Comparison of ENCODE assay signal across 8 cellular contexts in the genomic region with DNA sequence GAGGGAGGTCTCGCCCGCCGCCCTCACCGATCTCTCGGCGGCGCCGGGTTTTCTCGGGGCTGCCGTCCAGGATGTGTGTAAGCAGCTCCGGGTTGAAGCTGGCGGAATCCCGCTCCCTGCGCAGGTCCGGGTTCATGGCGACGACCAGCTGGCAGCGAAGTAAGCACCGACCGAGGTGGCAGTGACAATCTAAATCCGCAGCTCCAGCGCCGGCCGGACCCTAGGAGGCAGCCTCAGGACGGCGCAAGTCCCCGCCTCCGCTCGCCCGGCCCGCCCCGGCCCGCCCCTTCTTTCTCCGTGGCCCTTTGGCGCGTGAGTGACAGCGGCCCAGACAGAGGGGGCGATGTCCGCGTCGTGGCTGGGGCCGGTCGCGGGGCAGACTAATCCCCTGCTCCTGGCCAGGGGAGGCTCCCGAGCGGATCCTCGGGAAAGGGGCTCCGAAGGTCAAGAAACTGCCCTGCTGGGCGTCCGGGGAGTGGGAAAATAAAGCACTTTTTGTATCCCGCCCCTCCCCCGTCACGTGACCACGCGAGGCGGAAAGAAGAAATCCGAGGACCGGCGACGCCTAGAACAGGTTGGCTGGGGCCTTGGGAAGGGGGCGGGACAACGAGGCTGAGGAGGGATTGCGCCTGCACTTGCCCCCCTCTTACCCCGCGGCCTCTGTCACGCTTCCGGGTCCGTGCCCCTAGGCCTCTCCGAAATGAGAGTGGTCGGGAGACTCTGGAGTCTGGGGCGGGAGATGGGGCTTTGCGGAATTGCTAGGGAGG. TPM values are rescaled to one million over a fixed set of nuclear protein-coding genes. Genes with fewer than 3 reads are reported as not detected.
DNase-seq lines count a peak whose midpoint lies in the region; ATAC-seq, FAIRE-seq and TF ChIP-seq lines count a peak whose summit lies in the region.

A gene (minus strand): TSS at position 229 of the 767 bp plus-strand sequence. CDS start 93 bp downstream, at position 136.
A gene with protein sequence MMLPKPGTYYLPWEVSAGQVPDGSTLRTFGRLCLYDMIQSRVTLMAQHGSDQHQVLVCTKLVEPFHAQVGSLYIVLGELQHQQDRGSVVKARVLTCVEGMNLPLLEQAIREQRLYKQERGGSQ (plus strand): TSS at position 303 of the 767 bp plus-strand sequence. CDS start 6,953 bp downstream, outside the sequence.

- peak; percentile 96 for FAIRE-seq in endothelial cell of umbilical vein (lab: Jason Lieb, UNC)

- no peaks in the 10 kb centered on the region for H4K20me1 ChIP-seq in OCI-LY7 (ENCODE audit: insufficient read depth, low read length)
- no peaks in the 10 kb centered on the region for H4K20me1 ChIP-seq in endothelial cell of umbilical vein (replicated peaks; ENCODE audit: control insufficient read depth, extremely low read depth, insufficient read depth, low read length)

- peak; percentile 90 for ATAC-seq in GM21515 (IDR thresholded peaks at IDR 0.05; ENCODE audit: unreplicated experiment)

- peak within 1 kb of the TSS; percentile 95 for H3K9ac ChIP-seq in endothelial cell of umbilical vein (replicated peaks; ENCODE audit: extremely low read depth, insufficient read depth, low read length)

- H3K9me1 ChIP-seq in endothelial cell of umbilical vein (replicated peaks; ENCODE audit: control insufficient read depth, extremely low read depth, insufficient read depth, low read length) = no peaks in the 10 kb centered on the region

- H3K4me3 ChIP-seq in OCI-LY7 (ENCODE audit: low read depth, low read length, poor library complexity, severe bottlenecking) = peak within 1 kb of the TSS; percentile 79
- H3K4me3 ChIP-seq in endothelial cell of umbilical vein (replicated peaks in 1 of 3; ENCODE audit: insufficient read depth in 1 of 3, low read depth in 1 of 3, low read length in 3 of 3) = peak within 1 kb of the TSS; percentile 65 to 77 (median 70)

- peak; percentile 61 for TF ChIP-seq POLR2A in endothelial cell of umbilical vein (IDR thresholded peaks at IDR 0.05; ENCODE audit: low read depth, low read length)

- H3K4me1 ChIP-seq in OCI-LY7 (ENCODE audit: insufficient read depth, low read length, poor library complexity, severe bottlenecking) (peaks cover 52% of the 10 kb centered on the region), endothelial cell of umbilical vein (ENCODE audit: control insufficient read depth, extremely low read depth, insufficient read depth, low read length) (peaks cover 19% of the 10 kb centered on the region)

- DNase-seq in DMS 273 (lab: John Stamatoyannopoulos, UW; ENCODE audit: unreplicated experiment) (peak; percentile 99), HuH-7.5 (ENCODE audit: low spot score) (peak; percentile 62), OCI-LY7 (ENCODE audit: low spot score) (peak; percentile 99), activated T-cell treated with anti-CD3 and anti-CD28 coated beads for 1 hour (ENCODE audit: low read depth) (peak; percentile 96), endothelial cell of umbilical vein (ENCODE audit: low read depth, low spot score) (peak; percentile 95), middle frontal gyrus (ENCODE audit: extremely low spot score, low spot score) (peak; percentile 88)
- DNase-seq in stimulated activated CD8-positive, alpha-beta memory T cell treated with anti-CD3 and anti-CD28 coated beads, Interleukin-2, amount 100 ng/mL, for 48 hours (ENCODE audit: low read depth in 2 of 2) = peak; percentile 93 to 97

- no peaks in the 10 kb centered on the region for H3K9me2 ChIP-seq in OCI-LY7 (ENCODE audit: insufficient read depth, low read length)

- dilution Hi-C loops in endothelial cell of umbilical vein (cut with MboI; ENCODE audit: extremely low pct_ligation_motif_present, low sequenced_read_pairs) = no loop called here

- H2AFZ ChIP-seq in OCI-LY7 (ENCODE audit: low read length) = peak within 1 kb of the TSS; percentile 62
- H2AFZ ChIP-seq in endothelial cell of umbilical vein (ENCODE audit: low read depth, low read length) = peak within 1 kb of the TSS; percentile 61

- POLR2A ChIA-PET in OCI-LY7 (lab: Charles Lee) = interaction anchor here (0.6 to 1.2 kb wide), 5 partner anchors 13 to 284 kb away, joined by 3 to 8 read pairs (median 3); no protein-coding TSS in a partner anchor
- POLR2A ChIA-PET in endothelial cell of umbilical vein (lab: Charles Lee) = interaction anchor here (0.9 to 1.2 kb wide), 2 partner anchors 38 to 199 kb away, joined by 4 read pairs; a partner anchor contains a TSS

- peaks cover 24% of the 10 kb centered on the region; the same call in 1 of the 2 replicates for H3K79me2 ChIP-seq in OCI-LY7 (ENCODE audit: insufficient read depth, low read depth, low read length)
- H3K79me2 ChIP-seq in endothelial cell of umbilical vein (ENCODE audit: control insufficient read depth, insufficient read depth, low read length) = peaks cover 12% of the 10 kb centered on the region

- TF ChIP-seq CTCF in OCI-LY7 (conservative IDR thresholded peaks at IDR 0.05; ENCODE audit: low read length) (peak; percentile 66), endothelial cell of umbilical vein (IDR thresholded peaks at IDR 0.05; ENCODE audit: extremely low read depth in 1 of 2, insufficient read depth in 1 of 2, low read depth in 1 of 2, low read length in 2 of 2) (peak in 1 of 2 donors; percentile 38)

- no peaks in the 10 kb centered on the region for H3K27me3 ChIP-seq in endothelial cell of umbilical vein (ENCODE audit: control insufficient read depth in 2 of 2, insufficient read depth in 2 of 2, low read length in 2 of 2)

- H3K4me2 ChIP-seq in OCI-LY7 (ENCODE audit: low read length) = peak within 1 kb of the TSS; percentile 86
- peak within 1 kb of the TSS; percentile 92 for H3K4me2 ChIP-seq in endothelial cell of umbilical vein (ENCODE audit: insufficient read depth, low read length)

- BruUV-seq in OCI-LY7 (replicated peaks; lab: Mats Ljungman, UMichigan) (no TSS peak), endothelial cell of umbilical vein (replicated peaks; lab: Mats Ljungman, UMichigan) (no TSS peak)

- H3K36me3 ChIP-seq in OCI-LY7 (ENCODE audit: insufficient read depth, low read length) = no peaks in the 10 kb centered on the region
- no peaks in the 10 kb centered on the region for H3K36me3 ChIP-seq in endothelial cell of umbilical vein (ENCODE audit: control insufficient read depth in 2 of 2, extremely low read depth in 1 of 2, insufficient read depth in 2 of 2, low read length in 2 of 2)

- no peaks in the 10 kb centered on the region for H3K9me3 ChIP-seq in OCI-LY7 (ENCODE audit: low read length)
- H3K9me3 ChIP-seq in endothelial cell of umbilical vein (replicated peaks; ENCODE audit: control insufficient read depth, insufficient read depth, low read length) = no peaks in the 10 kb centered on the region

- CTCF ChIA-PET in OCI-LY7 (lab: Charles Lee; ENCODE audit: unreplicated experiment) = interaction anchor here (0.6 kb wide), 1 partner anchor 286 kb away, joined by 3 read pairs; a partner anchor contains a TSS
- CTCF ChIA-PET in endothelial cell of umbilical vein (lab: Charles Lee) = interaction anchor here (1.1 to 1.7 kb wide), 3 partner anchors 11 to 164 kb away, joined by 3 to 5 read pairs (median 5); a partner anchor contains a TSS

- peak within 1 kb of the TSS; percentile 69 for H3K27ac ChIP-seq in OCI-LY7 (ENCODE audit: low read depth, low read length, poor library complexity, severe bottlenecking)
- H3K27ac ChIP-seq in endothelial cell of umbilical vein (ENCODE audit: insufficient read depth, low read depth, low read length) = peak within 1 kb of the TSS; percentile 94

- intact Hi-C loops in OCI-LY7 (cut with micrococcal nuclease; ENCODE audit: unreplicated experiment) (loop anchor here (1.0 to 10.0 kb wide), 5 partner anchors 70 to 194 kb away; a partner anchor contains a TSS), endothelial cell of umbilical vein (cut with micrococcal nuclease) (loop anchor here (1.0 to 2.0 kb wide), 4 partner anchors 9 to 194 kb away; a partner anchor contains a TSS)

TF ChIP-seq in endothelial cell of umbilical vein, 7 proteins besides CTCF, POLR2A, EP300 and RAD21:
- TF ChIP-seq POLR2AphosphoS5 (IDR thresholded peaks at IDR 0.05; ENCODE audit: insufficient read depth, low read depth, low read length) = peak; percentile 73
- no peak for TF ChIP-seq MYC (IDR thresholded peaks at IDR 0.05; ENCODE audit: low read depth, low read length)
- TF ChIP-seq, protein P1, sequence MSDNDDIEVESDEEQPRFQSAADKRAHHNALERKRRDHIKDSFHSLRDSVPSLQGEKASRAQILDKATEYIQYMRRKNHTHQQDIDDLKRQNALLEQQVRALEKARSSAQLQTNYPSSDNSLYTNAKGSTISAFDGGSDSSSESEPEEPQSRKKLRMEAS (IDR thresholded peaks at IDR 0.05; ENCODE audit: insufficient read depth, insufficient read length) = peak; percentile 94
- TF ChIP-seq FOS (IDR thresholded peaks at IDR 0.05; ENCODE audit: borderline replicate concordance, insufficient read depth, low read length) = peak; percentile 16
TF ChIP-seq in endothelial cell of umbilical vein: peak in this region for 3.

RNA-seq across cellular contexts. Expression of the first gene that starts in this region (rescaled TPM):
- total RNA-seq in OCI-LY7 (2014; rRNA removed; shearing (Covaris generic)) = 12.3 and 22.6 TPM in 2 replicates
- total RNA-seq in OCI-LY7 (2022) (30.2 and 34.6 TPM in 2 replicates), endothelial cell of umbilical vein (45.1 and 47.0 TPM in 2 replicates)
- polyA plus RNA-seq in endothelial cell of umbilical vein = 17.9 and 18.6 TPM in 2 replicates
- polyA plus RNA-seq in endothelial cell of umbilical vein (2011; cell fraction: cytosol; rRNA removed) = 18.4 and 20.4 TPM in 2 replicates
- polyA plus RNA-seq in endothelial cell of umbilical vein (2011; cell fraction: nucleus; rRNA removed) = 32.6 and 35.5 TPM in 2 replicates
- polyA plus RNA-seq in endothelial cell of umbilical vein (2012) = 25.4 and 26.0 TPM in 2 replicates
- 121 and 140 TPM in 2 replicates for polyA minus RNA-seq in endothelial cell of umbilical vein
- polyA minus RNA-seq in endothelial cell of umbilical vein (2011; cell fraction: cytosol; rRNA and poly(A)+ RNA removed) = 34.8 TPM
- polyA minus RNA-seq in endothelial cell of umbilical vein (2011; cell fraction: nucleus; rRNA and poly(A)+ RNA removed) = 40.8 and 47.1 TPM in 2 replicates

RNA-seq across cellular contexts. Expression of the second gene that starts in this region (rescaled TPM):
- total RNA-seq in OCI-LY7 (2014; rRNA removed; shearing (Covaris generic)) = 17.6 and 22.5 TPM in 2 replicates
- 18.2 and 22.5 TPM in 2 replicates for total RNA-seq in OCI-LY7 (2022)
- 14.3 and 18.8 TPM in 2 replicates for total RNA-seq in endothelial cell of umbilical vein
- 29.0 and 36.8 TPM in 2 replicates for polyA plus RNA-seq in endothelial cell of umbilical vein
- 20.1 and 28.6 TPM in 2 replicates for polyA plus RNA-seq in endothelial cell of umbilical vein (2011; cell fraction: cytosol; rRNA removed)
- 41.5 and 42.1 TPM in 2 replicates for polyA plus RNA-seq in endothelial cell of umbilical vein (2011; cell fraction: nucleus; rRNA removed)
- 13.4 and 14.2 TPM in 2 replicates for polyA plus RNA-seq in endothelial cell of umbilical vein (2012)
- polyA minus RNA-seq in endothelial cell of umbilical vein = 11.1 and 12.0 TPM in 2 replicates
- 3.3 TPM for polyA minus RNA-seq in endothelial cell of umbilical vein (2011; cell fraction: cytosol; rRNA and poly(A)+ RNA removed)
- 4.3 and 11.0 TPM in 2 replicates for polyA minus RNA-seq in endothelial cell of umbilical vein (2011; cell fraction: nucleus; rRNA and poly(A)+ RNA removed)

Comparison
In these comparisons a context has a peak if more than half of its experiments do, and no peak if none do; other contexts are left out.
1. Peak in every context shown above with its lines: DNase-seq, ATAC-seq, H3K4me3 ChIP-seq and H3K27ac ChIP-seq.